Comparison of ENCODE assay signal across 8 cellular contexts in genomic region chr12:104641862-104642261, GRCh38.
DNase-seq lines count a peak whose midpoint lies in the region; ATAC-seq, FAIRE-seq and TF ChIP-seq lines count a peak whose summit lies in the region.

No MANE protein-coding gene starts in this region.

- H3K4me2 ChIP-seq in GM12878 (ENCODE audit: control insufficient read depth, insufficient read depth), result no peak overlapping the region

- FAIRE-seq in GM12878 (lab: Jason Lieb, UNC), result peak; percentile 49
- FAIRE-seq in HTR-8/SVneo (lab: Jason Lieb, UNC), result no peak

- no peaks in the 10 kb centered on the region for H4K20me1 ChIP-seq in GM12878 (ENCODE audit: control insufficient read depth, insufficient read depth)

- TF ChIP-seq EP300 in GM12878 (IDR thresholded peaks at IDR 0.05; ENCODE audit: borderline replicate concordance in 1 of 2, control insufficient read depth in 1 of 2, low read depth in 2 of 2, low read length in 2 of 2), result peak; percentile 99

- BruUV-seq in GM12878 (replicated peaks; lab: Mats Ljungman, UMichigan), result no TSS peak

- H3K4me1 ChIP-seq in GM12878 (ENCODE audit: control insufficient read depth, insufficient read depth, low read length), result peaks cover 43% of the 10 kb centered on the region

- H3K79me2 ChIP-seq in GM12878 (ENCODE audit: control insufficient read depth, insufficient read depth, low read length), result peaks cover 24% of the 10 kb centered on the region

- CTCF ChIA-PET in GM12878 (lab: Yijun Ruan, JAX), result interaction anchor here (1.0 kb wide), 1 partner anchor 107 kb away, joined by 3 read pairs; no protein-coding TSS in a partner anchor
- CTCF ChIA-PET in HEK293T (lab: Yijun Ruan, JAX), result no interaction called here

- H3K4me1 Mint-ChIP-seq in activated T-cell treated with anti-CD3 and anti-CD28 coated beads, Interleukin-2, amount 50 U/mL, for 4 hours (ENCODE audit: low read depth), result peaks cover 50% of the 10 kb centered on the region

- no peak overlapping the region for H2AFZ ChIP-seq in GM12878 (ENCODE audit: control insufficient read depth, low read depth, low read length)

- peak; percentile 79 for DNase-seq in GM12878 (ENCODE audit: low read depth, low spot score)
- no peak for DNase-seq in HEK293T (ENCODE audit: extremely low spot score)
- no peak for DNase-seq in HTR-8/SVneo (ENCODE audit: insufficient read length, low spot score)
- DNase-seq in posterior vena cava (ENCODE audit: low spot score), result no peak
- no peak for DNase-seq in activated T-cell treated with anti-CD3 and anti-CD28 coated beads, Interleukin-2, amount 50 U/mL, for 4 hours

- intact Hi-C loops in GM12878 (cut with micrococcal nuclease; ENCODE audit: unreplicated experiment) (loop anchor here (1.0 to 5.0 kb wide), 6 partner anchors 29 to 260 kb away; no protein-coding TSS in a partner anchor), posterior vena cava (cut with DNase I) (no loop called here)

- 2% methylated on average over 3 of the region's 3 CpGs for WGBS in GM12878 (ENCODE audit: insufficient coverage, insufficient replicate concordance, low lambda C conversion rate, missing lambda C conversion rate)

- no peak overlapping the region for H3K4me3 ChIP-seq in GM12878

- in situ Hi-C loops in GM12878 (cut with MboI), result no loop called here

- no peak overlapping the region; the same call in 1 of the 2 replicates for H3K9ac ChIP-seq in GM12878 (ENCODE audit: control insufficient read depth, insufficient read depth, low read length)

- no peaks in the 10 kb centered on the region for H3K27me3 ChIP-seq in GM12878 (replicated peaks in 1 of 2; ENCODE audit: control insufficient read depth in 2 of 2, insufficient read depth in 2 of 2, low read length in 1 of 2)

- ATAC-seq in GM19455 (IDR thresholded peaks at IDR 0.05; ENCODE audit: unreplicated experiment), result peak; percentile 97
- peak; percentile 81 for ATAC-seq in HG03097 (IDR thresholded peaks at IDR 0.05; ENCODE audit: low FRiP score, unreplicated experiment)
- ATAC-seq in GM12878, result peak; percentile 92
- no peak for ATAC-seq in activated T-cell treated with anti-CD3 and anti-CD28 coated beads, Interleukin-2, amount 50 U/mL, for 4 hours

- peaks cover 16% of the 10 kb centered on the region for H3K9me3 ChIP-seq in GM12878 (replicated peaks; ENCODE audit: control insufficient read depth, insufficient read depth, low read length)

- SMC1A ChIA-PET in GM12878 (lab: Charles Lee; ENCODE audit: uncharacterized antibody, unreplicated experiment), result interaction anchor here (1.0 to 1.6 kb wide), 6 partner anchors 37 to 260 kb away, joined by 3 to 8 read pairs (median 4); no protein-coding TSS in a partner anchor

- no peak for TF ChIP-seq POLR2A in GM12878 (IDR thresholded peaks at IDR 0.05; ENCODE audit: low read depth, low read length)

- H3K27me3 Mint-ChIP-seq in activated T-cell treated with anti-CD3 and anti-CD28 coated beads, Interleukin-2, amount 50 U/mL, for 4 hours (ENCODE audit: low read depth), result no peaks in the 10 kb centered on the region

- peaks cover 9% of the 10 kb centered on the region for H3K9me3 Mint-ChIP-seq in activated T-cell treated with anti-CD3 and anti-CD28 coated beads, Interleukin-2, amount 50 U/mL, for 4 hours

- peaks cover 21% of the 10 kb centered on the region for H3K36me3 Mint-ChIP-seq in activated T-cell treated with anti-CD3 and anti-CD28 coated beads, Interleukin-2, amount 50 U/mL, for 4 hours (ENCODE audit: insufficient read depth)

- POLR2A ChIA-PET in GM12878 (lab: Charles Lee), result no interaction called here
- POLR2A ChIA-PET in HEK293T (lab: Yijun Ruan, JAX), result no interaction called here

- RAD21 ChIA-PET in GM12878 (lab: Charles Lee; ENCODE audit: unreplicated experiment), result interaction anchor here (3.1 to 3.9 kb wide), 2 partner anchors 59 to 182 kb away, joined by 12 to 15 read pairs; no protein-coding TSS in a partner anchor

- H3K36me3 ChIP-seq in GM12878 (ENCODE audit: control insufficient read depth in 2 of 2, insufficient read depth in 2 of 2, low read length in 1 of 2), result peaks cover 3 to 9% of the 10 kb centered on the region in 2 experiments; a peak in 3 of 4 replicates

- H3K4me3 Mint-ChIP-seq in activated T-cell treated with anti-CD3 and anti-CD28 coated beads, Interleukin-2, amount 50 U/mL, for 4 hours, result no peak overlapping the region

- peak; percentile 65 for TF ChIP-seq RAD21 in GM12878 (IDR thresholded peaks at IDR 0.05; ENCODE audit: insufficient read depth, low read depth, low read length)

- TF ChIP-seq CTCF in GM12874 (IDR thresholded peaks at IDR 0.05; ENCODE audit: insufficient read depth, low read depth, low read length), result peak; percentile 50
- TF ChIP-seq CTCF in GM12878 (IDR thresholded peaks at IDR 0.05 in 2 of 3, conservative IDR thresholded peaks at IDR 0.05 in 1 of 3; ENCODE audit: control insufficient read depth in 2 of 3, extremely low read depth in 1 of 3, insufficient read depth in 1 of 3, low read depth in 3 of 3, low read length in 3 of 3), result peak; percentile 37 to 65 (median 50); a peak in 5 of 6 replicates

- H3K27ac ChIP-seq in GM12878 (ENCODE audit: control insufficient read depth, insufficient read depth), result peak overlapping the region; percentile 78

TF ChIP-seq in GM12878, 131 proteins besides CTCF, POLR2A, EP300 and RAD21 (continues in another document):
- no peak for TF ChIP-seq EZH2 (IDR thresholded peaks at IDR 0.05; ENCODE audit: borderline replicate concordance, control insufficient read depth, low read depth, low read length)
- TF ChIP-seq E4F1 (IDR thresholded peaks at IDR 0.05; ENCODE audit: borderline replicate concordance, partially characterized antibody), result no peak
- TF ChIP-seq ATF3 (IDR thresholded peaks at IDR 0.05; ENCODE audit: borderline replicate concordance, extremely low read depth, low read depth, low read length), result no peak
- peak; percentile 97 for TF ChIP-seq DPF2 (IDR thresholded peaks at IDR 0.05)
- no peak for TF ChIP-seq ZSCAN29 (IDR thresholded peaks at IDR 0.05)
- TF ChIP-seq CHD4 (IDR thresholded peaks at IDR 0.05), result no peak
- peak in 1 of 2 experiments; percentile 68; a peak in 1 of 4 replicates for TF ChIP-seq ETV6 (conservative IDR thresholded peaks at IDR 0.05 in 1 of 2, IDR thresholded peaks at IDR 0.05 in 1 of 2; ENCODE audit: borderline replicate concordance in 1 of 2, low read depth in 1 of 2)

TF ChIP-seq in HEK293T, 16 proteins besides CTCF, POLR2A, EP300 and RAD21:
- TF ChIP-seq HDGF (IDR thresholded peaks at IDR 0.05; ENCODE audit: borderline replicate concordance) (no peak), ZNF384 (IDR thresholded peaks at IDR 0.05) (no peak), FOXA1 (IDR thresholded peaks at IDR 0.05) (no peak), SUZ12 (IDR thresholded peaks at IDR 0.05) (no peak), FOXM1 (IDR thresholded peaks at IDR 0.05; ENCODE audit: borderline replicate concordance) (no peak), TARDBP (IDR thresholded peaks at IDR 0.05) (no peak), LEF1 (IDR thresholded peaks at IDR 0.05; ENCODE audit: borderline replicate concordance) (no peak), NFRKB (IDR thresholded peaks at IDR 0.05) (no peak), ELF4 (IDR thresholded peaks at IDR 0.05) (no peak)

Comparison
In these comparisons a context has a peak if more than half of its experiments do, and no peak if none do; other contexts are left out.
1. ATAC-seq: peak in GM19455 (single experiment), HG03097 (single experiment) and GM12878 (single experiment); none in activated T-cell treated with anti-CD3 and anti-CD28 coated beads, Interleukin-2, amount 50 U/mL, for 4 hours (0 of 2).